37 cellular contexts compared by ENCODE assay signal in the genomic region with DNA sequence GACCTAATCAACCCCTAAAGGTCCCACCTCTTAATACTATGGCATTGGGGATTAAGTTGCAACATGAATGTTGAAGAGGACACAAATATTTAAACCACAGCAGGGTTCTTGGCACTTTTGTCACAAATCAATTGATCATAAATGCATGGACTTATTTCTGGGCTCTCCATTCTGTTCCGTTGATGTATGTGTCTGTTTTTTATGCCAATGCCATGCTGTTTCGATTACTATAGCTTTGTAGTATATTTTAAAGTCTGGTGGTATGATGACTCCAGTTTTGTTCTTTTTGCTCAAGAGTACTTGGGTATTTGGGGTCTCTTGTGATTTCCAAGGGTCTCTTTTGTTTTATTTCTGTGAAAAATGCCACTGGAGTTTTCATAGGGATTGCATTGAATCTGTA. TPM values are rescaled to one million over a fixed set of nuclear protein-coding genes. Genes with fewer than 3 reads are reported as not detected.
"Had no signal": no experiment of that assay in that cellular context is flagged by ENCODE, and none has a peak within 500 bp of the region (broad histone marks: within the 10 kb centered on the region; RNA-seq: fewer than 3 reads in every experiment).

No MANE protein-coding gene starts in this region.

- FAIRE-seq: astrocyte, bronchial epithelial cell, colon had no signal

- H3K27ac ChIP-seq: adrenal gland, ascending aorta, body of pancreas, brain microvascular endothelial cell, breast epithelium, cardiac muscle cell, colonic mucosa had no signal

- H3K9me3 ChIP-seq: adrenal gland, body of pancreas, colonic mucosa had no signal

- H3K36me3 ChIP-seq: adrenal gland, ascending aorta, brain microvascular endothelial cell, breast epithelium, cardiac muscle cell, colonic mucosa had no signal

- H3K27me3 ChIP-seq: adrenal gland, ascending aorta, body of pancreas, brain microvascular endothelial cell, breast epithelium, cardiac muscle cell, colonic mucosa had no signal

- ATAC-seq: activated naive CD4-positive, alpha-beta T cell treated with anti-CD3 and anti-CD28 coated beads, Interleukin-2, amount 50 U/mL, for 72 hours; activated naive CD8-positive, alpha-beta T cell treated with anti-CD3 and anti-CD28 coated beads, Interleukin-2, amount 50 U/mL, for 24 hours; activated T-cell treated with anti-CD3 and anti-CD28 coated beads, Interleukin-2, amount 50 U/mL, for 72 hours; activated T-helper 17 cell treated with anti-CD3 and anti-CD28 coated beads, Interleukin-2, amount 50 U/mL, for 72 hours; body of pancreas had no signal

- DNase-seq: activated effector memory CD4-positive, alpha-beta T cell treated with anti-CD3 and anti-CD28 coated beads, Interleukin-2, amount 50 U/mL, for 16 hours; activated effector memory CD4-positive, alpha-beta T cell treated with Interleukin-2 at 50 U/mL for 16 hours; activated gamma-delta T cell; activated gamma-delta T cell treated with Interleukin-2 at 50 U/mL for 16 hours; activated naive CD4-positive, alpha-beta T cell; activated naive CD4-positive, alpha-beta T cell treated with anti-CD3 and anti-CD28 coated beads for 36 hours; activated naive CD4-positive, alpha-beta T cell treated with anti-CD3 and anti-CD28 coated beads, Interleukin-2, amount 10 ng/mL, durations not matched to agents 7 days and 5 days; activated naive CD4-positive, alpha-beta T cell treated with anti-CD3 and anti-CD28 coated beads, Interleukin-2, amount 50 U/mL, for 16 hours; activated naive CD4-positive, alpha-beta T cell treated with Interleukin-2 at 50 U/mL for 16 hours; activated naive CD8-positive, alpha-beta T cell treated with anti-CD3 and anti-CD28 coated beads for 36 hours; activated naive CD8-positive, alpha-beta T cell treated with anti-CD3 and anti-CD28 coated beads, Interleukin-2, amount 10 ng/mL, durations not matched to agents 7 days and 5 days; activated naive CD8-positive, alpha-beta T cell treated with anti-CD3 and anti-CD28 coated beads, Interleukin-2, amount 50 U/mL, for 24 hours; activated T-cell treated with anti-CD3 and anti-CD28 coated beads, Interleukin-2, amount 50 U/mL, for 48 hours; activated T-cell treated with anti-CD3 and anti-CD28 coated beads, Interleukin-2, amount 50 U/mL, for 72 hours; adrenal gland; amniotic stem cell; amygdala; anterior cingulate cortex; aorta; body of pancreas; brain microvascular endothelial cell; caudate nucleus; central memory CD4-positive, alpha-beta T cell; cerebellar nuclear complex; colonic mucosa had no signal

- H3K4me3 ChIP-seq: adrenal gland, ascending aorta, body of pancreas, breast epithelium, cardiac muscle cell, colonic mucosa had no signal

- H3K4me1 ChIP-seq: adrenal gland, ascending aorta, breast epithelium, colonic mucosa had no signal

RNA-seq across cellular contexts. Expression of gene PLA2G2A, which starts 34.7 kb away (rescaled TPM):
- total RNA-seq: activated naive CD4-positive, alpha-beta T cell treated with anti-CD3 and anti-CD28 coated beads for 36 hours; activated naive CD4-positive, alpha-beta T cell treated with anti-CD3 and anti-CD28 coated beads, Interleukin-2, amount 50 U/mL, for 72 hours; activated naive CD8-positive, alpha-beta T cell treated with anti-CD3 and anti-CD28 coated beads for 36 hours; activated naive CD8-positive, alpha-beta T cell treated with anti-CD3 and anti-CD28 coated beads, Interleukin-2, amount 10 ng/mL, durations not matched to agents 7 days and 5 days; activated T-cell treated with anti-CD3 and anti-CD28 coated beads, Interleukin-2, amount 50 U/mL, for 72 hours; activated T-helper 1 cell treated with anti-CD3 and anti-CD28 coated beads, Interleukin-12 subunit alpha, Interleukin-12 subunit beta, Interleukin-2, Interleukin-4 antibody, amounts not matched to agents 30 ng/mL and 10 ng/mL and 1 ng/mL, durations not matched to agents 14 hours and 24 hours and 36 hours; activated T-helper 17 cell treated with anti-CD3 and anti-CD28 coated beads, Interleukin-2, amount 50 U/mL, for 72 hours; activated T-helper 2 cell treated with anti-CD3 and anti-CD28 coated beads, Interferon-gamma antibody, Interleukin-2, Interleukin-4, amounts not matched to agents 10 μg/mL and 5 μg/mL and 100 μg/mL, durations not matched to agents 14 hours and 24 hours and 36 hours; astrocyte; bronchial epithelial cell; cardiac muscle cell; cerebellum; chondrocyte had no signal

RNA-seq across cellular contexts. Expression of gene PLA2G5, which starts 55.8 kb away (rescaled TPM):
- total RNA-seq: activated naive CD4-positive, alpha-beta T cell treated with anti-CD3 and anti-CD28 coated beads for 36 hours; activated naive CD4-positive, alpha-beta T cell treated with anti-CD3 and anti-CD28 coated beads, Interleukin-2, amount 50 U/mL, for 72 hours; activated naive CD8-positive, alpha-beta T cell treated with anti-CD3 and anti-CD28 coated beads for 36 hours; activated naive CD8-positive, alpha-beta T cell treated with anti-CD3 and anti-CD28 coated beads, Interleukin-2, amount 10 ng/mL, durations not matched to agents 7 days and 5 days; activated T-cell treated with anti-CD3 and anti-CD28 coated beads, Interleukin-2, amount 50 U/mL, for 72 hours; activated T-helper 1 cell treated with anti-CD3 and anti-CD28 coated beads, Interleukin-12 subunit alpha, Interleukin-12 subunit beta, Interleukin-2, Interleukin-4 antibody, amounts not matched to agents 30 ng/mL and 10 ng/mL and 1 ng/mL, durations not matched to agents 14 hours and 24 hours and 36 hours; activated T-helper 17 cell treated with anti-CD3 and anti-CD28 coated beads, Interleukin-2, amount 50 U/mL, for 72 hours; activated T-helper 2 cell treated with anti-CD3 and anti-CD28 coated beads, Interferon-gamma antibody, Interleukin-2, Interleukin-4, amounts not matched to agents 10 μg/mL and 5 μg/mL and 100 μg/mL, durations not matched to agents 14 hours and 24 hours and 36 hours; astrocyte; bronchial epithelial cell; cardiac muscle cell; cerebellum; chondrocyte had no signal
- polyA plus RNA-seq: cardiac muscle cell had no signal
